Comparison of ENCODE assay signal across 20 cellular contexts in genomic region chr7:128424936-128425335, GRCh38.
"Had no signal": no experiment of that assay in that cellular context is flagged by ENCODE, and none has a peak within 500 bp of the region (broad histone marks: within the 10 kb centered on the region; RNA-seq: fewer than 3 reads in every experiment).

No MANE protein-coding gene starts in this region.

- H3K9me3 ChIP-seq: colonic mucosa, esophagus squamous epithelium, gastrocnemius medialis, heart right ventricle, left lung, lower lobe of right lung, mucosa of descending colon had no signal

- DNase-seq: colonic mucosa; cortex of kidney; effector CD8-positive, alpha-beta T cell; effector memory CD8-positive, alpha-beta T cell; erythroblast; esophagus squamous epithelium; foreskin fibroblast; foreskin melanocyte; gastrocnemius medialis; glutamatergic neuron; head of caudate nucleus; heart right ventricle; left cardiac atrium; left lung; left ventricle myocardium superior; lower lobe of right lung; mesenchymal stem cell; mucosa of descending colon had no signal

- ATAC-seq: effector memory CD8-positive, alpha-beta T cell; esophagus mucosa; heart right ventricle; left cardiac atrium; left lung; left ventricle myocardium superior; lower lobe of right lung; mucosa of descending colon had no signal

- H3K36me3 ChIP-seq: colonic mucosa, esophagus squamous epithelium, gastrocnemius medialis, heart right ventricle, left lung, lower lobe of right lung had no signal

- H3K27ac ChIP-seq: colonic mucosa, epithelial cell of prostate, esophagus squamous epithelium, gastrocnemius medialis, heart right ventricle, left lung, lower lobe of right lung had no signal

- H3K4me3 ChIP-seq: colonic mucosa, esophagus squamous epithelium, gastrocnemius medialis, heart right ventricle, left lung, lower lobe of right lung, mucosa of descending colon had no signal

- H3K4me1 ChIP-seq: colonic mucosa, left lung, lower lobe of right lung had no signal

- H3K27me3 ChIP-seq: colonic mucosa, esophagus squamous epithelium, gastrocnemius medialis, heart right ventricle, left lung had no signal
